Comparison of ENCODE assay signal across 21 cellular contexts in the genomic region with DNA sequence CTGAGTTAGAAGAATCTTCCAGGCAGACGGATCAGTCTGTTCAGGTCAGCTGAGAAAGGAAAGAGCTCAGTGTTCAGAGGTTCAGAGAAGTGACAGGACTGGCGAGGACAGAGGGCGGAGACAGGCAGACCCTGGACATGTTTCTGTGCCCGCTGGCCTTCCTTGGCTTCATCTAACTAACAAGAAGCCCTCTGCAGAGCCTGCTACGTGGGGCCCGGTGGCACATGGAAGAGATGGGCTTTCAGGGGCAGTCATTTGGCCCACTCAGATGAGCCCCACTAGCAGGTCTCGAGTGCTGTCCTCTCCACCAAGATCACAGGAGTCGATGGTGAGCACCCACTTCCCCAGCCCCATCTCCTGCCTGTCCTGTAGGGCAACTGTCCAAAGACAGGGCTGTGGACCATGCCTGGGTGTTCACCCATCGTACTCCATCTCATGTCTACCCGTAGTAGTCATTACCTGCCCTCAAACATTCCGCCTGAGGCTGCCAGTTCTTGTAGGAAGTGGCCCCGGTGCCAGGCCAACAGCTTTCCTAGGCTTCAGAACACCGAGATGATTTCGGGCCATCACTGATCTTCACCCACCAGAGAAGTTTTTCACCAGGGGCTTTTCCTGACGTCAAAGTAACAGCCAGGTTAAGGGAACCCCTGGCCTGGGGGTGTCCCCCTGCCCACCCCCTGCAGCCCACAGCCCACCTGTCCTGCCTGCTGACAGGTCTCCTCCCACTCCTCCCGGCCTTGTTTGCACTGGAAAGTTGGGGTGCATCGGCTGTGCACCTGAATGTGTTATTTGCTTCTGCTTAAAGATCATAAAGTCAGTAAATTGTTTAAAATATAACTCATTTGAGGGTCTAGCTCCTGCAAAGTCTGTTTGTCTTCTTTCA. TPM values are rescaled to one million over a fixed set of nuclear protein-coding genes. Genes with fewer than 3 reads are reported as not detected.
"Had no signal": no experiment of that assay in that cellular context is flagged by ENCODE, and none has a peak within 500 bp of the region (broad histone marks: within the 10 kb centered on the region; RNA-seq: fewer than 3 reads in every experiment).

No MANE protein-coding gene starts in this region.

- H3K27ac ChIP-seq: esophagus squamous epithelium, gastroesophageal sphincter, parathyroid adenoma, prostate gland, right lobe of liver, testis, tibial nerve had no signal

- H3K4me3 Mint-ChIP-seq: central memory CD8-positive, alpha-beta T cell; effector memory CD8-positive, alpha-beta T cell; natural killer cell; stimulated activated naive B cell treated with anti-CD40 and anti-IgM and Interleukin-4, amounts not matched to agents 10 μg/mL and 1 μg/mL and 100 μg/mL, for 72 hours; stimulated activated naive CD8-positive, alpha-beta T cell treated with anti-CD3 and anti-CD28 coated beads, Interleukin-15, amount 100 ng/mL, for 72 hours had no signal

- H3K27ac Mint-ChIP-seq: effector memory CD8-positive, alpha-beta T cell; immature natural killer cell; mesothelial cell of epicardium; natural killer cell; stimulated activated naive B cell treated with anti-CD40 and anti-IgM and Interleukin-4, amounts not matched to agents 10 μg/mL and 1 μg/mL and 100 μg/mL, for 72 hours; stimulated activated naive CD8-positive, alpha-beta T cell treated with anti-CD3 and anti-CD28 coated beads, Interleukin-15, amount 100 ng/mL, for 72 hours had no signal

- H3K79me2 ChIP-seq: parathyroid adenoma had no signal

- H3K4me3 ChIP-seq: esophagus squamous epithelium, gastroesophageal sphincter, prostate gland, right lobe of liver, testis, tibial nerve had no signal

- H3K36me3 Mint-ChIP-seq: immature natural killer cell, natural killer cell had no signal

- H3K36me3 ChIP-seq: esophagus squamous epithelium, gastroesophageal sphincter, prostate gland, right lobe of liver, tibial nerve had no signal

- H2AFZ ChIP-seq: parathyroid adenoma had no signal

- DNase-seq: effector memory CD8-positive, alpha-beta T cell; esophagus squamous epithelium; foreskin fibroblast; immature natural killer cell; kidney; mammary epithelial cell; natural killer cell; occipital lobe; right lobe of liver; stimulated activated CD4-positive, alpha-beta T cell treated with anti-CD3 and anti-CD28 coated beads, Interleukin-2, amount 100 ng/mL, for 24 hours; stimulated activated CD4-positive, alpha-beta T cell treated with anti-CD3 and anti-CD28 coated beads, Interleukin-4, amount 100 ng/mL, for 4 hours; stimulated activated naive B cell treated with anti-CD40 and anti-IgM and Interleukin-4, amounts not matched to agents 10 μg/mL and 1 μg/mL and 100 μg/mL, for 72 hours; stimulated activated naive CD8-positive, alpha-beta T cell treated with anti-CD3 and anti-CD28 coated beads, Interleukin-15, amount 100 ng/mL, for 72 hours; testis had no signal

- H3K9me3 ChIP-seq: esophagus squamous epithelium, prostate gland, right lobe of liver, testis had no signal

- H3K4me1 Mint-ChIP-seq: central memory CD8-positive, alpha-beta T cell; immature natural killer cell; natural killer cell; stimulated activated naive CD8-positive, alpha-beta T cell treated with anti-CD3 and anti-CD28 coated beads, Interleukin-15, amount 100 ng/mL, for 72 hours had no signal

- H3K9ac ChIP-seq: parathyroid adenoma had no signal

- ATAC-seq: effector memory CD8-positive, alpha-beta T cell; gastroesophageal sphincter; natural killer cell; stimulated activated naive B cell treated with anti-CD40 and anti-IgM and Interleukin-4, amounts not matched to agents 10 μg/mL and 1 μg/mL and 100 μg/mL, for 72 hours; stimulated activated naive CD8-positive, alpha-beta T cell treated with anti-CD3 and anti-CD28 coated beads, Interleukin-15, amount 100 ng/mL, for 72 hours had no signal

- H3K27me3 ChIP-seq: testis had no signal

- H3K4me1 ChIP-seq: parathyroid adenoma, testis had no signal

- H3K9me3 Mint-ChIP-seq: central memory CD8-positive, alpha-beta T cell; effector memory CD8-positive, alpha-beta T cell; mesothelial cell of epicardium; natural killer cell; stimulated activated naive B cell treated with anti-CD40 and anti-IgM and Interleukin-4, amounts not matched to agents 10 μg/mL and 1 μg/mL and 100 μg/mL, for 72 hours; stimulated activated naive CD8-positive, alpha-beta T cell treated with anti-CD3 and anti-CD28 coated beads, Interleukin-15, amount 100 ng/mL, for 72 hours had no signal

- FAIRE-seq: kidney had no signal

RNA-seq across cellular contexts. Expression of a gene that starts 14.0 kb away (rescaled TPM):
- total RNA-seq: liver, natural killer cell, occipital lobe, right lobe of liver, tibial nerve had no signal
- polyA plus RNA-seq: immature natural killer cell, liver had no signal
